In genomic region chr20:38405132-38405531, GRCh38 we compare ENCODE assay signal across 23 cellular contexts. TPM values are rescaled to one million over a fixed set of nuclear protein-coding genes. Genes with fewer than 3 reads are reported as not detected.
A peak's percentile ranks its signal among the peaks of the same experiment; 100 is the strongest.
DNase-seq lines count a peak whose midpoint lies in the region; ATAC-seq, FAIRE-seq and TF ChIP-seq lines count a peak whose summit lies in the region.
"Had no signal": no experiment of that assay in that cellular context is flagged by ENCODE, and none has a peak within 500 bp of the region (broad histone marks: within the 10 kb centered on the region; RNA-seq: fewer than 3 reads in every experiment).

No MANE protein-coding gene starts in this region.

- H3K4me2 ChIP-seq in HepG2 (ENCODE audit: low read depth, low read length) = no peak overlapping the region

- TF ChIP-seq EP300 in HepG2 (IDR thresholded peaks at IDR 0.05; ENCODE audit: low read depth in 2 of 2, low read length in 2 of 2) = no peak
- TF ChIP-seq EP300 in HepG2 (CRISPR knock-in tag; IDR thresholded peaks at IDR 0.05; ENCODE audit: borderline replicate concordance) = no peak

- H3K27ac ChIP-seq in HepG2 (ENCODE audit: extremely low read length, insufficient read depth, low read length) = no peak overlapping the region
- H3K27ac ChIP-seq in right lobe of liver = no peak overlapping the region
- H3K27ac ChIP-seq in coronary artery = no peak overlapping the region

- ATAC-seq in HepG2 = no peak
- no peak for ATAC-seq in right lobe of liver
- ATAC-seq in GM18517 (IDR thresholded peaks at IDR 0.05; ENCODE audit: unreplicated experiment) = no peak
- ATAC-seq: GM12878 had no signal

- no peak for FAIRE-seq in HepG2 (lab: Jason Lieb, UNC)
- FAIRE-seq: GM12878, GM19239, H1 had no signal

- DNase-seq in HepG2 (ENCODE audit: low spot score) (no peak), right lobe of liver (no peak), coronary artery (ENCODE audit: low spot score) (peak; percentile 40), NCI-H2029 (lab: John Stamatoyannopoulos, UW) (no peak)
- peak; percentile 15 for DNase-seq in stimulated activated CD8-positive, alpha-beta memory T cell treated with anti-CD3 and anti-CD28 coated beads, Interleukin-4, amount 100 ng/mL, for 48 hours
- DNase-seq: ACHN; BE2C; C1 segment of cervical spinal cord; CD4-positive, CD25-positive, alpha-beta regulatory T cell; CD8-positive, alpha-beta memory T cell; COR-L47; DMS 273 treated with DMSO at 0.1 percent for 48 hours; DMS53; DND-41; EL; H9; IMR-90 had no signal

- no peak overlapping the region for H2AFZ ChIP-seq in HepG2 (ENCODE audit: low read length)

- no peak for TF ChIP-seq CTCF in HepG2 (CRISPR knock-in tag; IDR thresholded peaks at IDR 0.05)
- TF ChIP-seq CTCF in right lobe of liver (IDR thresholded peaks at IDR 0.05) = no peak
- no peak for TF ChIP-seq CTCF in coronary artery (IDR thresholded peaks at IDR 0.05)

- H3K36me3 ChIP-seq in HepG2 (replicated peaks in 1 of 2; ENCODE audit: control insufficient read depth in 1 of 2, insufficient read depth in 2 of 2, low read length in 2 of 2) (no peaks in the 10 kb centered on the region), right lobe of liver (no peaks in the 10 kb centered on the region)
- H3K36me3 ChIP-seq: BE2C had no signal

- POLR2A ChIA-PET in HepG2 (lab: Yijun Ruan, JAX) = no interaction called here

- in situ Hi-C loops in HepG2 (cut with HindIII; ENCODE audit: extremely low pct_ligation_motif_present, low pct_unique_long_range_greater_than_20kb) = loop anchor here (5.0 to 25.0 kb wide), 2 partner anchors 68 to 343 kb away; no protein-coding TSS in a partner anchor

- H3K79me2 ChIP-seq in HepG2 (ENCODE audit: insufficient read depth, low read length) = no peaks in the 10 kb centered on the region

- BruUV-seq in HepG2 (replicated peaks; lab: Mats Ljungman, UMichigan) = no TSS peak

- intact Hi-C loops in HepG2 (cut with micrococcal nuclease; ENCODE audit: unreplicated experiment) (loop anchor here (5.0 kb wide), 1 partner anchor 328 kb away; no protein-coding TSS in a partner anchor), right lobe of liver (cut with DNase I) (no loop called here)

- no peak overlapping the region for H3K4me3 ChIP-seq in HepG2 (replicated peaks in 1 of 3; ENCODE audit: insufficient read depth in 1 of 3, low read depth in 2 of 3, low read length in 3 of 3)
- no peak overlapping the region for H3K4me3 ChIP-seq in right lobe of liver
- no peak overlapping the region for H3K4me3 ChIP-seq in coronary artery
- H3K4me3 ChIP-seq: GM12878 had no signal

- H4K20me1 ChIP-seq in HepG2 (ENCODE audit: insufficient read depth, low read length) = no peaks in the 10 kb centered on the region

- no peaks in the 10 kb centered on the region for H3K9me3 ChIP-seq in HepG2 (ENCODE audit: low read length)
- H3K9me3 ChIP-seq in right lobe of liver = no peaks in the 10 kb centered on the region
- H3K9me3 ChIP-seq: BE2C had no signal

- no peak overlapping the region for H3K9ac ChIP-seq in HepG2 (ENCODE audit: insufficient read depth, low read depth, low read length)

- TF ChIP-seq POLR2A in HepG2 (IDR thresholded peaks at IDR 0.05; ENCODE audit: insufficient read depth in 1 of 2, low read depth in 2 of 2, low read length in 2 of 2) = no peak
- no peak for TF ChIP-seq POLR2A in right lobe of liver (IDR thresholded peaks at IDR 0.05)

- H3K27me3 ChIP-seq in HepG2 (ENCODE audit: control insufficient read depth in 1 of 2, insufficient read depth in 2 of 2, low read length in 2 of 2) (no peaks in the 10 kb centered on the region), right lobe of liver (no peaks in the 10 kb centered on the region)
- H3K27me3 ChIP-seq: BE2C had no signal

- H3K4me1 ChIP-seq in HepG2 (ENCODE audit: insufficient read depth, low read length) (peaks cover 14% of the 10 kb centered on the region), right lobe of liver (no peaks in the 10 kb centered on the region)
- H3K4me1 ChIP-seq: BE2C had no signal

- WGBS in HepG2 (ENCODE audit: low lambda C conversion rate) = 69% methylated on average over 2 of the region's 2 CpGs
- WGBS in right lobe of liver (ENCODE audit: insufficient coverage, low coverage, low lambda C conversion rate, missing lambda C conversion rate) = 50% methylated on average over 1 of the region's 2 CpGs

- TF ChIP-seq RAD21 in HepG2 (CRISPR knock-in tag; IDR thresholded peaks at IDR 0.05) = no peak

- CTCF ChIA-PET in HepG2 (lab: Yijun Ruan, JAX; ENCODE audit: low intra/inter-chr PET ratio, low total read pairs) = no interaction called here

TF ChIP-seq in HepG2, 621 proteins besides CTCF, POLR2A, EP300 and RAD21:
- TF ChIP-seq ZNF17 (CRISPR knock-in tag; IDR thresholded peaks at IDR 0.05) = no peak
- peak; percentile 71 for TF ChIP-seq ZNF143 (CRISPR knock-in tag; IDR thresholded peaks at IDR 0.05)

RNA-seq across cellular contexts. Expression of gene SNHG17, which starts 30.0 kb away (rescaled TPM):
- 15.6 and 26.2 TPM in 2 replicates for total RNA-seq in HepG2 (2016; rRNA removed; fragmentation: Illumina TruSeq; extraction: Trizol)
- 27.4 and 27.8 TPM in 2 replicates for total RNA-seq in HepG2 (2016; cell fraction: cytosol; rRNA removed; fragmentation: Illumina TruSeq; extraction: Trizol; ENCODE audit: low read depth)
- 15.2 and 25.3 TPM in 2 replicates for total RNA-seq in HepG2 (2016; cell fraction: insoluble cytoplasmic fraction; rRNA removed; fragmentation: Illumina TruSeq; extraction: Trizol)
- total RNA-seq in HepG2 (2016; cell fraction: membrane; rRNA removed; fragmentation: Illumina TruSeq; extraction: Trizol) = 30.7 and 34.5 TPM in 2 replicates
- total RNA-seq in HepG2 (2016; cell fraction: nucleus; rRNA removed; fragmentation: Illumina TruSeq; extraction: Trizol) = 44.8 and 54.3 TPM in 2 replicates
- 41.2 and 44.8 TPM in 2 replicates for polyA plus RNA-seq in HepG2 (2011; rRNA removed)
- 19.6 and 22.7 TPM in 2 replicates for polyA plus RNA-seq in HepG2 (2011; cell fraction: cytosol; rRNA removed)
- 170 and 182 TPM in 2 replicates for polyA plus RNA-seq in HepG2 (2011; cell fraction: nucleus; rRNA removed)
- polyA plus RNA-seq in HepG2 (2012) = 32.8 and 56.1 TPM in 2 replicates
- polyA plus RNA-seq in HepG2 (2016; cell fraction: cytosol; fragmentation: Illumina TruSeq; extraction: Trizol; ENCODE audit: low read depth) = 24.3 and 28.6 TPM in 2 replicates
- polyA plus RNA-seq in HepG2 (2016; cell fraction: insoluble cytoplasmic fraction; fragmentation: Illumina TruSeq; extraction: Trizol; ENCODE audit: low read depth) = 32.2 and 33.6 TPM in 2 replicates
- polyA plus RNA-seq in HepG2 (2016; cell fraction: membrane; fragmentation: Illumina TruSeq; extraction: Trizol; ENCODE audit: low read depth) = 28.4 and 32.2 TPM in 2 replicates
- 126 and 147 TPM in 2 replicates for polyA plus RNA-seq in HepG2 (2016; cell fraction: nucleus; fragmentation: Illumina TruSeq; extraction: Trizol; ENCODE audit: insufficient read depth, low read depth)
- 34.4 and 149 TPM in 2 replicates for polyA minus RNA-seq in HepG2 (2011; rRNA and poly(A)+ RNA removed; ENCODE audit: low replicate concordance)
- 6.9 and 12.8 TPM in 2 replicates for polyA minus RNA-seq in HepG2 (2011; cell fraction: cytosol; rRNA and poly(A)+ RNA removed)
- polyA minus RNA-seq in HepG2 (2011; cell fraction: nucleus; rRNA and poly(A)+ RNA removed) = 67.3 and 72.4 TPM in 2 replicates
- 10 to 100 TPM in 2 of 6 experiments, 1 to 10 TPM in 4; 2.5 to 21.8 (median 8.5) TPM for total RNA-seq in right lobe of liver

RNA-seq across cellular contexts. Expression of gene LBP, which starts 58.9 kb away (rescaled TPM):
- 0.20 TPM in 1 of 2 replicates, not detected in the other for total RNA-seq in HepG2 (2016; rRNA removed; fragmentation: Illumina TruSeq; extraction: Trizol)
- total RNA-seq in HepG2 (2016; cell fraction: cytosol; rRNA removed; fragmentation: Illumina TruSeq; extraction: Trizol; ENCODE audit: low read depth) = not detected in 2 replicates
- total RNA-seq in HepG2 (2016; cell fraction: insoluble cytoplasmic fraction; rRNA removed; fragmentation: Illumina TruSeq; extraction: Trizol) = 0.06 TPM in 1 of 2 replicates, not detected in the other
- total RNA-seq in HepG2 (2016; cell fraction: membrane; rRNA removed; fragmentation: Illumina TruSeq; extraction: Trizol) = 0.09 TPM in 1 of 2 replicates, not detected in the other
- total RNA-seq in HepG2 (2016; cell fraction: nucleus; rRNA removed; fragmentation: Illumina TruSeq; extraction: Trizol) = not detected in 2 replicates
- polyA plus RNA-seq in HepG2 (2011; rRNA removed) = 0.07 and 0.26 TPM in 2 replicates
- 0.17 and 0.32 TPM in 2 replicates for polyA plus RNA-seq in HepG2 (2011; cell fraction: cytosol; rRNA removed)
- polyA plus RNA-seq in HepG2 (2011; cell fraction: nucleus; rRNA removed) = 0.08 and 0.14 TPM in 2 replicates
- 0.20 TPM in 1 of 2 replicates, not detected in the other for polyA plus RNA-seq in HepG2 (2012)
- 0.08 TPM in 1 of 2 replicates, not detected in the other for polyA plus RNA-seq in HepG2 (2016; cell fraction: cytosol; fragmentation: Illumina TruSeq; extraction: Trizol; ENCODE audit: low read depth)
- not detected in 2 replicates for polyA plus RNA-seq in HepG2 (2016; cell fraction: insoluble cytoplasmic fraction; fragmentation: Illumina TruSeq; extraction: Trizol; ENCODE audit: low read depth)
- 0.10 TPM in 1 of 2 replicates, not detected in the other for polyA plus RNA-seq in HepG2 (2016; cell fraction: membrane; fragmentation: Illumina TruSeq; extraction: Trizol; ENCODE audit: low read depth)
- polyA plus RNA-seq in HepG2 (2016; cell fraction: nucleus; fragmentation: Illumina TruSeq; extraction: Trizol; ENCODE audit: insufficient read depth, low read depth) = not detected in 2 replicates
- 0.72 TPM in 1 of 2 replicates, not detected in the other for polyA minus RNA-seq in HepG2 (2011; rRNA and poly(A)+ RNA removed; ENCODE audit: low replicate concordance)
- polyA minus RNA-seq in HepG2 (2011; cell fraction: cytosol; rRNA and poly(A)+ RNA removed) = not detected in 2 replicates
- polyA minus RNA-seq in HepG2 (2011; cell fraction: nucleus; rRNA and poly(A)+ RNA removed) = not detected in 2 replicates
- 1,000 to 10,000 TPM in 3 of 6 experiments, 100 to 1,000 TPM in 3; 380 to 2,142 (median 1,251) TPM for total RNA-seq in right lobe of liver
- total RNA-seq: A172; CD4-positive, CD25-positive, alpha-beta regulatory T cell; CD8-positive, alpha-beta memory T cell; G401; IMR-90 had no signal
- polyA plus RNA-seq: CD4-positive, CD25-positive, alpha-beta regulatory T cell; CD8-positive, alpha-beta memory T cell; IMR-90 had no signal

Comparison
In these comparisons a context has a peak if more than half of its experiments do, and no peak if none do; other contexts are left out.
1. RNA of gene LBP, which starts 58.9 kb away (total RNA-seq): 380 to 2,142 TPM in right lobe of liver; 0.06 to 0.20 TPM in HepG2; every median in the first group is over 100 times any median in the second.
2. DNase-seq: peak in coronary artery (single experiment) and stimulated activated CD8-positive, alpha-beta memory T cell treated with anti-CD3 and anti-CD28 coated beads, Interleukin-4, amount 100 ng/mL, for 48 hours (single experiment); none in HepG2 (single experiment), right lobe of liver (0 of 3) and NCI-H2029 (single experiment).